Comparison of ENCODE assay signal across 25 cellular contexts in the genomic region with DNA sequence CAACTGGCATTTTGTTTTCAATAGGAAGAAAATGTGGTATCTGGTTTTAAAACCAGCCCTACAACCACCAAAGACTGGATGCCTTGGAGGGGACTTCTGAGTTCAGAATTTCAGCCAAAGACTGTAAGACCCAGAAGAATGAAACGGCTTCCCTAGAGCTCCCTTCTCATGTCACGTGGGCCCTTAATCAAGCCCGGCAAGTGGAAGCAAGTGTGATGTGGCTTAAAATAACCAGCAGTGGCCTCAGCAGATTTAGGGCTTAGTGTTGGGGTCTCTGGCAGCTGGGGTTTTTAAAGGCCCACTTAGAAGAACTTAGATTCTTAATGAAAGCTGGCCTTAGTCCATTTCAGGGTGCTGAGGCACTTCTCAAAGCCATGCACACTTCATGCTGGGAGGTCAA.
"Had no signal": no experiment of that assay in that cellular context is flagged by ENCODE, and none has a peak within 500 bp of the region (broad histone marks: within the 10 kb centered on the region; RNA-seq: fewer than 3 reads in every experiment).

No MANE protein-coding gene starts in this region.

- DNase-seq: activated CD4-positive, alpha-beta memory T cell treated with anti-CD3 and anti-CD28 coated beads for 36 hours; activated CD4-positive, alpha-beta T cell treated with anti-CD3 and anti-CD28 coated beads, Interleukin-2, amount 10 ng/mL, durations not matched to agents 7 days and 5 days; activated CD4-positive, CD25-positive, alpha-beta regulatory T cell; activated CD8-positive, alpha-beta memory T cell treated with anti-CD3 and anti-CD28 coated beads for 24 hours; activated gamma-delta T cell; activated naive CD4-positive, alpha-beta T cell treated with anti-CD3 and anti-CD28 coated beads for 36 hours; activated T-cell treated with anti-CD3 and anti-CD28 coated beads for 4 hours; activated T-cell treated with anti-CD3 and anti-CD28 coated beads, Interleukin-2, amount 50 U/mL, for 48 hours; central memory CD4-positive, alpha-beta T cell; IMR-90; KG1; NCI-H1048; NCI-H146; NCI-H187 treated with DMSO at 0.1 percent for 48 hours; NCI-H2081 treated with DMSO at 0.1 percent for 48 hours; NCI-H446; NCI-H524 treated with DMSO at 0.1 percent for 48 hours; NCI-H774; NK-92 treated with Interleukin-12 subunit alpha and Interleukin-12 subunit beta, amount 100 ng/mL, for 24 hours; Peyer's patch; SIG-M5; T-helper 2 cell; T1000 had no signal

- H3K4me1 ChIP-seq: Peyer's patch had no signal

- H3K9me3 ChIP-seq: Peyer's patch had no signal

- H3K27ac Mint-ChIP-seq: activated CD4-positive, alpha-beta memory T cell treated with anti-CD3 and anti-CD28 coated beads for 36 hours; activated CD4-positive, alpha-beta T cell treated with anti-CD3 and anti-CD28 coated beads, Interleukin-2, amount 10 ng/mL, durations not matched to agents 7 days and 5 days; activated naive CD4-positive, alpha-beta T cell treated with anti-CD3 and anti-CD28 coated beads for 36 hours; activated naive CD8-positive, alpha-beta T cell; activated T-helper 17 cell treated with anti-CD3 and anti-CD28 coated beads, Interleukin-2, amount 50 U/mL, for 72 hours had no signal

- H3K36me3 ChIP-seq: Peyer's patch had no signal

- H3K27me3 Mint-ChIP-seq: activated naive CD8-positive, alpha-beta T cell had no signal

- H3K36me3 Mint-ChIP-seq: activated CD4-positive, alpha-beta memory T cell treated with anti-CD3 and anti-CD28 coated beads for 36 hours; activated naive CD8-positive, alpha-beta T cell had no signal

- H3K9me3 Mint-ChIP-seq: activated CD4-positive, alpha-beta memory T cell treated with anti-CD3 and anti-CD28 coated beads for 36 hours; activated CD4-positive, alpha-beta T cell treated with anti-CD3 and anti-CD28 coated beads, Interleukin-2, amount 10 ng/mL, durations not matched to agents 7 days and 5 days; activated naive CD4-positive, alpha-beta T cell treated with anti-CD3 and anti-CD28 coated beads for 36 hours; activated T-helper 17 cell treated with anti-CD3 and anti-CD28 coated beads, Interleukin-2, amount 50 U/mL, for 72 hours had no signal

- H3K4me3 ChIP-seq: Peyer's patch had no signal

- ATAC-seq: activated T-helper 17 cell treated with anti-CD3 and anti-CD28 coated beads, Interleukin-2, amount 50 U/mL, for 72 hours had no signal

- H3K27me3 ChIP-seq: Peyer's patch had no signal

- H3K4me3 Mint-ChIP-seq: activated CD4-positive, alpha-beta memory T cell treated with anti-CD3 and anti-CD28 coated beads for 36 hours; activated CD4-positive, alpha-beta T cell treated with anti-CD3 and anti-CD28 coated beads, Interleukin-2, amount 10 ng/mL, durations not matched to agents 7 days and 5 days; activated naive CD4-positive, alpha-beta T cell treated with anti-CD3 and anti-CD28 coated beads for 36 hours; activated naive CD8-positive, alpha-beta T cell; activated T-helper 17 cell treated with anti-CD3 and anti-CD28 coated beads, Interleukin-2, amount 50 U/mL, for 72 hours had no signal

- H3K27ac ChIP-seq: Peyer's patch had no signal
